2 cellular contexts compared by ENCODE assay signal in the genomic region with DNA sequence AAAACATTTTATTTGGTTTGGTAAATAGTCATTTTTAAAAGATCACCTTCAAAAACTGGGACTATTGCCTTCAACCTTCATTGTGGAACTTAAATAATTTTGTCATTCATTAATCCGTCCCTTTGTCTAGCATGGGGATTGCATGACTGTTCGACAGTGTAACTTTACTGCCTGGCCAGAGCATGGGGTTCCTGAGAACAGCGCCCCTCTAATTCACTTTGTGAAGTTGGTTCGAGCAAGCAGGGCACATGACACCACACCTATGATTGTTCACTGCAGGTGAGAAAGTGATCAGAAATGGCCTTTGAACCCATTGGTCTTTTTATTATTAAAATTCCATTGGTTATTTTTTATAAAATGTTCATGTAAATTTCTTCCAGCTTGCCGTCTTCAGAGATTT.
TF ChIP-seq lines count a peak whose summit lies in the region.

No MANE protein-coding gene starts in this region.

TF ChIP-seq in IMR-90, 13 proteins besides CTCF, POLR2A, EP300 and RAD21:
- TF ChIP-seq, protein P1, sequence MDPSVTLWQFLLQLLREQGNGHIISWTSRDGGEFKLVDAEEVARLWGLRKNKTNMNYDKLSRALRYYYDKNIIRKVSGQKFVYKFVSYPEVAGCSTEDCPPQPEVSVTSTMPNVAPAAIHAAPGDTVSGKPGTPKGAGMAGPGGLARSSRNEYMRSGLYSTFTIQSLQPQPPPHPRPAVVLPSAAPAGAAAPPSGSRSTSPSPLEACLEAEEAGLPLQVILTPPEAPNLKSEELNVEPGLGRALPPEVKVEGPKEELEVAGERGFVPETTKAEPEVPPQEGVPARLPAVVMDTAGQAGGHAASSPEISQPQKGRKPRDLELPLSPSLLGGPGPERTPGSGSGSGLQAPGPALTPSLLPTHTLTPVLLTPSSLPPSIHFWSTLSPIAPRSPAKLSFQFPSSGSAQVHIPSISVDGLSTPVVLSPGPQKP (IDR thresholded peaks at IDR 0.05; ENCODE audit: borderline replicate concordance, low read depth, low read length) = no peak
- TF ChIP-seq CEBPB (IDR thresholded peaks at IDR 0.05; ENCODE audit: low read depth, low read length) (no peak), MXI1 (IDR thresholded peaks at IDR 0.05; ENCODE audit: borderline replicate concordance, low read depth, low read length) (no peak), NFE2L2 (IDR thresholded peaks at IDR 0.05; ENCODE audit: low read depth, low read length) (no peak), MAFK (IDR thresholded peaks at IDR 0.05; ENCODE audit: low read depth, low read length) (no peak)

TF ChIP-seq in H1, 55 proteins besides CTCF, POLR2A, EP300 and RAD21:
- TF ChIP-seq NANOG (IDR thresholded peaks at IDR 0.05; ENCODE audit: insufficient read depth, low read depth, low read length, poor library complexity, severe bottlenecking) (no peak), RFX5 (IDR thresholded peaks at IDR 0.05; ENCODE audit: borderline replicate concordance, low read depth, low read length) (no peak), SP4 (IDR thresholded peaks at IDR 0.05; ENCODE audit: low read length) (no peak), TBP (IDR thresholded peaks at IDR 0.05; ENCODE audit: low read depth, low read length) (no peak), ZNF274 (IDR thresholded peaks at IDR 0.05; ENCODE audit: borderline replicate concordance, extremely low read depth, low read length) (no peak), POU5F1 (IDR thresholded peaks at IDR 0.05; ENCODE audit: low read depth, low read length) (no peak), CHD2 (IDR thresholded peaks at IDR 0.05; ENCODE audit: low read length) (no peak), GABPA (IDR thresholded peaks at IDR 0.05; ENCODE audit: borderline replicate concordance, insufficient read depth, low read length) (no peak), SIX5 (IDR thresholded peaks at IDR 0.05; ENCODE audit: low read depth, low read length) (no peak), CHD1 (IDR thresholded peaks at IDR 0.05; ENCODE audit: low read depth, low read length) (no peak), SRF (IDR thresholded peaks at IDR 0.05; ENCODE audit: low read depth, low read length) (no peak), BRCA1 (IDR thresholded peaks at IDR 0.05; ENCODE audit: low read depth, low read length) (no peak), GTF2F1 (IDR thresholded peaks at IDR 0.05; ENCODE audit: borderline replicate concordance, low read depth, low read length) (no peak), BCL11A (IDR thresholded peaks at IDR 0.05; ENCODE audit: low read depth in 2 of 2, low read length in 2 of 2) (no peak)
- TF ChIP-seq, protein P2, sequence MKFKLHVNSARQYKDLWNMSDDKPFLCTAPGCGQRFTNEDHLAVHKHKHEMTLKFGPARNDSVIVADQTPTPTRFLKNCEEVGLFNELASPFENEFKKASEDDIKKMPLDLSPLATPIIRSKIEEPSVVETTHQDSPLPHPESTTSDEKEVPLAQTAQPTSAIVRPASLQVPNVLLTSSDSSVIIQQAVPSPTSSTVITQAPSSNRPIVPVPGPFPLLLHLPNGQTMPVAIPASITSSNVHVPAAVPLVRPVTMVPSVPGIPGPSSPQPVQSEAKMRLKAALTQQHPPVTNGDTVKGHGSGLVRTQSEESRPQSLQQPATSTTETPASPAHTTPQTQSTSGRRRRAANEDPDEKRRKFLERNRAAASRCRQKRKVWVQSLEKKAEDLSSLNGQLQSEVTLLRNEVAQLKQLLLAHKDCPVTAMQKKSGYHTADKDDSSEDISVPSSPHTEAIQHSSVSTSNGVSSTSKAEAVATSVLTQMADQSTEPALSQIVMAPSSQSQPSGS (IDR thresholded peaks at IDR 0.05; ENCODE audit: low read length) = no peak
TF ChIP-seq in H1: peak in this region for 0.
